14 cellular contexts compared by ENCODE assay signal in genomic region chr12:89325495-89325894, GRCh38.
"Had no signal": no experiment of that assay in that cellular context is flagged by ENCODE, and none has a peak within 500 bp of the region (broad histone marks: within the 10 kb centered on the region; RNA-seq: fewer than 3 reads in every experiment).

No MANE protein-coding gene starts in this region.

- H3K4me3 Mint-ChIP-seq: activated CD4-positive, alpha-beta memory T cell treated with anti-CD3 and anti-CD28 coated beads, Interleukin-2, amount 10 ng/mL, durations not matched to agents 7 days and 5 days; activated T-cell treated with anti-CD3 and anti-CD28 coated beads, Interleukin-2, amount 50 U/mL, for 24 hours had no signal

- H3K4me3 ChIP-seq: esophagus muscularis mucosa, pancreas, upper lobe of left lung had no signal

- H3K27ac ChIP-seq: pancreas had no signal

- H3K27ac Mint-ChIP-seq: activated CD4-positive, alpha-beta memory T cell treated with anti-CD3 and anti-CD28 coated beads, Interleukin-2, amount 10 ng/mL, durations not matched to agents 7 days and 5 days; activated T-cell treated with anti-CD3 and anti-CD28 coated beads, Interleukin-2, amount 50 U/mL, for 24 hours had no signal

- DNase-seq: activated CD4-positive, alpha-beta memory T cell treated with anti-CD3 and anti-CD28 coated beads, Interleukin-2, amount 10 ng/mL, durations not matched to agents 7 days and 5 days; activated effector memory CD4-positive, alpha-beta T cell treated with Interleukin-2 at 50 U/mL for 16 hours; activated naive CD4-positive, alpha-beta T cell treated with anti-CD3 and anti-CD28 coated beads, Interleukin-2, amount 50 U/mL, for 16 hours; activated T-cell treated with anti-CD3 and anti-CD28 coated beads, Interleukin-2, amount 50 U/mL, for 24 hours; hypothalamus; left ventricle myocardium superior; pancreas; stimulated activated CD4-positive, alpha-beta T cell treated with anti-CD3 and anti-CD28 coated beads, Interleukin-15, amount 100 ng/mL, for 24 hours; stimulated activated CD4-positive, alpha-beta T cell treated with anti-CD3 and anti-CD28 coated beads, Interleukin-4, amount 100 ng/mL, for 24 hours; stimulated activated naive CD4-positive, alpha-beta T cell; T-helper 1 cell; upper lobe of left lung had no signal

- H3K36me3 ChIP-seq: esophagus muscularis mucosa, pancreas, upper lobe of left lung had no signal

- H3K9me3 ChIP-seq: pancreas had no signal

- ATAC-seq: left ventricle myocardium superior, pancreas, SK-N-SH treated with all-trans-retinoic acid at 6 μM for 48 hours had no signal

- H3K27me3 Mint-ChIP-seq: activated CD4-positive, alpha-beta memory T cell treated with anti-CD3 and anti-CD28 coated beads, Interleukin-2, amount 10 ng/mL, durations not matched to agents 7 days and 5 days; activated T-cell treated with anti-CD3 and anti-CD28 coated beads, Interleukin-2, amount 50 U/mL, for 24 hours had no signal

- H3K27me3 ChIP-seq: esophagus muscularis mucosa, pancreas, upper lobe of left lung had no signal
